In genomic region chr20:30723934-30724744, GRCh38 we compare ENCODE assay signal across 7 cellular contexts.
DNase-seq lines count a peak whose midpoint lies in the region; ATAC-seq and TF ChIP-seq lines count a peak whose summit lies in the region.
"Not testable (repeated sequence)": the region's sequence is repeated elsewhere in the genome, so short reads cannot be mapped to it uniquely, and the experiment has no call there.

No MANE protein-coding gene starts in this region.

- peak overlapping the region; percentile 56 for H3K9ac ChIP-seq in NT2/D1 (ENCODE audit: insufficient read length, low read depth)

- not testable (repeated sequence) for H3K9me3 ChIP-seq in NT2/D1 (ENCODE audit: insufficient read depth, low read length); left lung

- not testable (repeated sequence) for BruUV-seq in MCF 10A (replicated peaks; lab: Mats Ljungman, UMichigan)

- DNase-seq in HT1080 (ENCODE audit: low read depth) (peak; percentile 38), NT2/D1 (ENCODE audit: low read depth, low spot score) (peak; percentile 68), MCF 10A (ENCODE audit: unreplicated experiment) (peak; percentile 57), head of caudate nucleus (peak in 31 of 42 donors; percentile 5 to 82 (median 47)), left lung (peak; percentile 43 to 92), renal cortical epithelial cell (ENCODE audit: low read depth) (peak; percentile 38)
- DNase-seq in activated CD4-positive, alpha-beta T cell treated with anti-CD3 and anti-CD28 coated beads, Interleukin-2, amount 10 ng/mL, durations not matched to agents 24 days and 14 days, result peak; percentile 76

- POLR2A ChIA-PET in MCF 10A (lab: Yijun Ruan, JAX), result interaction anchor here (0.8 to 1.0 kb wide), 2 partner anchors 10 to 347 kb away, joined by 3 read pairs; no protein-coding TSS in a partner anchor

- H3K4me3 ChIP-seq in NT2/D1 (ENCODE audit: insufficient read length, low read depth), result peak overlapping the region; percentile 30
- H3K4me3 ChIP-seq in left lung, result peak overlapping the region in 1 of 2 donors; percentile 38

- H3K27ac Mint-ChIP-seq in activated CD4-positive, alpha-beta T cell treated with anti-CD3 and anti-CD28 coated beads, Interleukin-2, amount 10 ng/mL, durations not matched to agents 24 days and 14 days, result peak overlapping the region; percentile 76
- peak overlapping the region; percentile 92 for H3K27ac Mint-ChIP-seq in MCF 10A (ENCODE audit: low read depth, unreplicated experiment)

- H3K4me1 Mint-ChIP-seq in activated CD4-positive, alpha-beta T cell treated with anti-CD3 and anti-CD28 coated beads, Interleukin-2, amount 10 ng/mL, durations not matched to agents 24 days and 14 days; MCF 10A (ENCODE audit: insufficient read depth, unreplicated experiment): not testable (repeated sequence)

- not testable (repeated sequence) for H3K36me3 ChIP-seq in NT2/D1 (ENCODE audit: insufficient read depth, insufficient read length, low read length); left lung

- not testable (repeated sequence) for H3K27ac ChIP-seq in left lung

- not testable (repeated sequence) for H3K4me1 ChIP-seq in NT2/D1 (ENCODE audit: insufficient read depth, insufficient read length); left lung

- intact Hi-C loops in activated CD4-positive, alpha-beta T cell treated with anti-CD3 and anti-CD28 coated beads, Interleukin-2, amount 10 ng/mL, durations not matched to agents 24 days and 14 days (cut with micrococcal nuclease); MCF 10A (cut with micrococcal nuclease); head of caudate nucleus (cut with DNase I); left lung (cut with DNase I): not testable (repeated sequence)

- H3K36me3 Mint-ChIP-seq in activated CD4-positive, alpha-beta T cell treated with anti-CD3 and anti-CD28 coated beads, Interleukin-2, amount 10 ng/mL, durations not matched to agents 24 days and 14 days (ENCODE audit: low read depth); MCF 10A (ENCODE audit: insufficient read depth, unreplicated experiment): not testable (repeated sequence)

- ATAC-seq in left lung, result not testable (repeated sequence)

- H3K27me3 ChIP-seq in NT2/D1 (ENCODE audit: insufficient read depth, insufficient read length), result not testable (repeated sequence)
- peaks cover 0 to 28% of the 10 kb centered on the region in 2 donors for H3K27me3 ChIP-seq in left lung

- not testable (repeated sequence) for H3K9me3 Mint-ChIP-seq in activated CD4-positive, alpha-beta T cell treated with anti-CD3 and anti-CD28 coated beads, Interleukin-2, amount 10 ng/mL, durations not matched to agents 24 days and 14 days; MCF 10A (ENCODE audit: unreplicated experiment)

- H3K27me3 Mint-ChIP-seq in activated CD4-positive, alpha-beta T cell treated with anti-CD3 and anti-CD28 coated beads, Interleukin-2, amount 10 ng/mL, durations not matched to agents 24 days and 14 days; MCF 10A (ENCODE audit: insufficient read depth, unreplicated experiment): not testable (repeated sequence)

- CTCF ChIA-PET in MCF 10A (lab: Yijun Ruan, JAX), result interaction anchor here (0.6 to 1.3 kb wide), 2 partner anchors 10 to 13 kb away, joined by 3 to 4 read pairs; no protein-coding TSS in a partner anchor

- not testable (repeated sequence) for TF ChIP-seq CTCF in MCF 10A (IDR thresholded peaks at IDR 0.05; ENCODE audit: unreplicated experiment); left lung (IDR thresholded peaks at IDR 0.05)

- H3K4me3 Mint-ChIP-seq in activated CD4-positive, alpha-beta T cell treated with anti-CD3 and anti-CD28 coated beads, Interleukin-2, amount 10 ng/mL, durations not matched to agents 24 days and 14 days, result peak overlapping the region; percentile 81
- H3K4me3 Mint-ChIP-seq in MCF 10A (ENCODE audit: unreplicated experiment), result peak overlapping the region; percentile 75
